ENCODE assay signal across 20 cellular contexts in genomic region chr10:32373031-32373430, GRCh38.
"Had no signal": no experiment of that assay in that cellular context is flagged by ENCODE, and none has a peak within 500 bp of the region (broad histone marks: within the 10 kb centered on the region; RNA-seq: fewer than 3 reads in every experiment).

No MANE protein-coding gene starts in this region.

- H3K36me3 ChIP-seq: adrenal gland, ascending aorta, colonic mucosa, esophagus squamous epithelium, gastroesophageal sphincter, neutrophil, ovary, prostate gland, upper lobe of left lung, WERI-Rb-1 had no signal

- H3K4me3 ChIP-seq: adrenal gland, ascending aorta, colonic mucosa, dorsolateral prefrontal cortex, esophagus squamous epithelium, gastroesophageal sphincter, ovary, prostate gland, spleen, upper lobe of left lung had no signal

- H3K27me3 ChIP-seq: adrenal gland, ascending aorta, colonic mucosa, dorsolateral prefrontal cortex, esophagus squamous epithelium, gastroesophageal sphincter, neutrophil, ovary, spleen, upper lobe of left lung had no signal

- H3K27ac Mint-ChIP-seq: nephron had no signal

- H3K27me3 Mint-ChIP-seq: activated naive CD4-positive, alpha-beta T cell treated with anti-CD3 and anti-CD28 coated beads, Interleukin-2, amount 50 U/mL, for 24 hours; memory B cell had no signal

- H3K4me3 Mint-ChIP-seq: memory B cell, nephron had no signal

- H3K9me3 Mint-ChIP-seq: activated naive CD4-positive, alpha-beta T cell treated with anti-CD3 and anti-CD28 coated beads, Interleukin-2, amount 50 U/mL, for 24 hours; memory B cell had no signal

- H3K9me3 ChIP-seq: adrenal gland, ascending aorta, colonic mucosa, esophagus squamous epithelium, gastroesophageal sphincter, neutrophil, ovary, prostate gland, spleen, upper lobe of left lung had no signal

- H3K27ac ChIP-seq: colonic mucosa, dorsolateral prefrontal cortex, neutrophil, ovary, prostate gland, spleen, upper lobe of left lung, WERI-Rb-1 had no signal

- ATAC-seq: gastroesophageal sphincter, left ventricle myocardium superior had no signal

- H3K4me1 ChIP-seq: prostate gland had no signal

- DNase-seq: activated gamma-delta T cell treated with Interleukin-2 at 50 U/mL for 16 hours; adrenal gland; colonic mucosa; dorsolateral prefrontal cortex; esophagus squamous epithelium; head of caudate nucleus; hypothalamus; left ventricle myocardium superior; ovary; spleen; stimulated activated CD4-positive, alpha-beta T cell treated with anti-CD3 and anti-CD28 coated beads, Interleukin-4, amount 100 ng/mL, for 1 hour; WERI-Rb-1 had no signal
